Comparison of ENCODE assay signal across 8 cellular contexts in the genomic region with DNA sequence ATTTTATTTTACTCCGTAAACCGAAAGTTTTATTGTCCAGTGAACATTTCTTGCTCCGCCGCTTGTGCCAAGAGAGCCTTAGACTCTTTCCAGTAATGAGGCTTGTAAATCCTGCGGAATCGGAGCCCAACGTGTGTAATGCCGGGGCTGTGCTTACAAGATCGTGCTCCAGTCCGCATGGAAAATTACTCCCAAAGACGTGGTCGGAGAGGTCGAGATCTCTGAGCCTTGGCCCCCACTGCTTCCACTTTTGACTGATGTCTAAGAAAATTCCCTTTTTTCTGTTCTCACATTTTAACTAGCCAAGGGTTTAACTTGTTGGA. TPM values are rescaled to one million over a fixed set of nuclear protein-coding genes. Genes with fewer than 3 reads are reported as not detected.
DNase-seq lines count a peak whose midpoint lies in the region; ATAC-seq lines count a peak whose summit lies in the region.

No MANE protein-coding gene starts in this region.

- DNase-seq in CD8-positive, alpha-beta memory T cell = no peak
- DNase-seq in NCI-H1105 treated with DMSO at 0.1 percent for 48 hours (lab: John Stamatoyannopoulos, UW) (peak; percentile 71), middle frontal gyrus (ENCODE audit: extremely low spot score, low spot score) (no peak)

- H3K9me3 ChIP-seq in CD8-positive, alpha-beta memory T cell (ENCODE audit: low read length) = no peaks in the 10 kb centered on the region
- no peaks in the 10 kb centered on the region for H3K9me3 ChIP-seq in duodenal mucosa (ENCODE audit: control insufficient read depth in 1 of 2, low read length in 2 of 2)
- no peaks in the 10 kb centered on the region for H3K9me3 ChIP-seq in mucosa of rectum (ENCODE audit: control insufficient read depth in 2 of 2, low read length in 2 of 2)

- no peak overlapping the region for H3K4me3 ChIP-seq in CD8-positive, alpha-beta memory T cell (ENCODE audit: low read length)
- H3K4me3 ChIP-seq in duodenal mucosa (ENCODE audit: low read depth in 1 of 2, low read length in 2 of 2) (peak overlapping the region; percentile 77 to 92), mucosa of rectum (ENCODE audit: low read length in 2 of 2) (peak overlapping the region; percentile 77 to 97)

- peaks cover 0 to 4% (median 0%) of the 10 kb centered on the region in 5 donors for H3K9me3 Mint-ChIP-seq in CD8-positive, alpha-beta memory T cell

- no peaks in the 10 kb centered on the region for H3K4me1 ChIP-seq in CD8-positive, alpha-beta memory T cell (ENCODE audit: insufficient read depth, low read length)
- H3K4me1 ChIP-seq in duodenal mucosa (ENCODE audit: control insufficient read depth in 1 of 2, insufficient read depth in 2 of 2, low read length in 2 of 2) = peaks cover 26 to 37% of the 10 kb centered on the region in 2 donors
- peaks cover 13 to 26% of the 10 kb centered on the region in 2 donors for H3K4me1 ChIP-seq in mucosa of rectum (ENCODE audit: control insufficient read depth in 2 of 2, insufficient read depth in 2 of 2, low read length in 2 of 2)

- peak overlapping the region in 1 of 8 donors; percentile 43 for H3K27ac Mint-ChIP-seq in CD8-positive, alpha-beta memory T cell

- H3K36me3 ChIP-seq in CD8-positive, alpha-beta memory T cell (ENCODE audit: insufficient read depth, low read length) = no peaks in the 10 kb centered on the region
- H3K36me3 ChIP-seq in duodenal mucosa (ENCODE audit: control insufficient read depth in 1 of 2, insufficient read depth in 2 of 2, low read length in 2 of 2) (no peaks in the 10 kb centered on the region), mucosa of rectum (ENCODE audit: control insufficient read depth in 2 of 2, insufficient read depth in 2 of 2, low read length in 2 of 2) (no peaks in the 10 kb centered on the region)

- no peak for ATAC-seq in HG02981 (IDR thresholded peaks at IDR 0.05; ENCODE audit: unreplicated experiment)
- ATAC-seq in GM18519 (IDR thresholded peaks at IDR 0.05; ENCODE audit: low FRiP score, unreplicated experiment) = no peak
- no peak for ATAC-seq in HG03342 (IDR thresholded peaks at IDR 0.05; ENCODE audit: unreplicated experiment)

- H3K9ac ChIP-seq in duodenal mucosa (ENCODE audit: low read depth in 1 of 2, low read length in 2 of 2) (peak overlapping the region; percentile 79 to 95), mucosa of rectum (ENCODE audit: low read depth in 1 of 2, low read length in 2 of 2) (peak overlapping the region; percentile 82 to 84)

- H3K27me3 ChIP-seq in CD8-positive, alpha-beta memory T cell (ENCODE audit: insufficient read depth, low read length, poor library complexity, severe bottlenecking) = peaks cover 8% of the 10 kb centered on the region
- H3K27me3 ChIP-seq in duodenal mucosa (ENCODE audit: control insufficient read depth in 1 of 2, insufficient read depth in 2 of 2, low read length in 2 of 2) (no peaks in the 10 kb centered on the region), mucosa of rectum (ENCODE audit: control insufficient read depth in 2 of 2, insufficient read depth in 2 of 2, low read length in 2 of 2) (no peaks in the 10 kb centered on the region)

- H3K4me1 Mint-ChIP-seq in CD8-positive, alpha-beta memory T cell = peaks cover 3 to 16% (median 6%) of the 10 kb centered on the region in 3 donors

- peaks cover 0 to 4% (median 1%) of the 10 kb centered on the region in 3 donors for H3K36me3 Mint-ChIP-seq in CD8-positive, alpha-beta memory T cell

- peak overlapping the region in 4 of 7 donors; percentile 13 to 48 (median 27) for H3K4me3 Mint-ChIP-seq in CD8-positive, alpha-beta memory T cell

- H3K27ac ChIP-seq in CD8-positive, alpha-beta memory T cell (ENCODE audit: low read depth, low read length) = no peak overlapping the region
- H3K27ac ChIP-seq in duodenal mucosa (ENCODE audit: low read depth, low read length) (peak overlapping the region; percentile 86), mucosa of rectum (ENCODE audit: low read depth in 2 of 2, low read length in 2 of 2) (peak overlapping the region; percentile 94 to 95)

- POLR2A ChIA-PET in CD8-positive, alpha-beta memory T cell (lab: Charles Lee) = no interaction called here

- peaks cover 25 to 55% of the 10 kb centered on the region in 2 donors for H3K27me3 Mint-ChIP-seq in CD8-positive, alpha-beta memory T cell

- CTCF ChIA-PET in CD8-positive, alpha-beta memory T cell (lab: Charles Lee) = no interaction called here

RNA-seq across cellular contexts. Expression of gene PLOD2, which starts 0.7 kb away (rescaled TPM):
- under 1 TPM; 0.18 to 0.35 TPM for total RNA-seq in CD8-positive, alpha-beta memory T cell
- polyA plus RNA-seq in CD8-positive, alpha-beta memory T cell = not detected
